Comparison of ENCODE assay signal across 13 cellular contexts in the genomic region with DNA sequence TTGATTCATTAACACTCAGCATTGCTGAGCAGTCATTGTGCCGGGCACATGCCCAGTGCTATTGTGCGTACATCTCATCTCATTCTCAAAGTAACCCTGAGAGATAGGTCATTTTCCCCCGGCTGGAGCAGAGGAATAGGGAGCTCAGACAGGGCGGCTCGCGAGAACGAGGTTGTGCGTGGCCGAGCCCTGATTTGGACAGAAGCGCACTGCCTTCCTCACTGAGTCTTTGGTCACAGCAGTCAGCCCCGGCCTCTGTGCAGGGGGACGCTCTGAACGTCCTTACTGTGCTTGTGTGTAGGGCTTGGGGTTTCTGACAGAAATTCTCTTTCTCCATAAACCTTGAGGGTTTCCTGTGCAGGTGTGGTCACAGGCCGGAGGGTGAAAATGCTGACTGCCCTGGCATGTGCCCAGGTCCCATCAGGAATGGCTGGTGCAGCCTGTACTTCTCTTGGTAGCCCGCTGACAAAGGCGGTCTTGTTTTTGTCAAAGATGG. TPM values are rescaled to one million over a fixed set of nuclear protein-coding genes. Genes with fewer than 3 reads are reported as not detected.
DNase-seq lines count a peak whose midpoint lies in the region; ATAC-seq and TF ChIP-seq lines count a peak whose summit lies in the region.
"Had no signal": no experiment of that assay in that cellular context is flagged by ENCODE, and none has a peak within 500 bp of the region (broad histone marks: within the 10 kb centered on the region; RNA-seq: fewer than 3 reads in every experiment).

No MANE protein-coding gene starts in this region.

- no peaks in the 10 kb centered on the region for H3K36me3 ChIP-seq in hepatocyte (replicated peaks; ENCODE audit: insufficient read depth, low read depth)

- POLR2A ChIA-PET in activated B cell treated with CpG ODN at 0.5 μM for 24 hours (lab: Charles Lee): interaction anchor here (1.2 to 2.0 kb wide), 5 partner anchors 12 to 178 kb away, joined by 4 to 7 read pairs (median 4); no protein-coding TSS in a partner anchor

- no peaks in the 10 kb centered on the region for H3K27me3 Mint-ChIP-seq in activated B cell treated with CpG ODN at 0.5 μM for 24 hours

- no peak for ATAC-seq in activated B cell treated with CpG ODN at 0.5 μM for 24 hours (ENCODE audit: low read depth)
- no peak for ATAC-seq in stimulated activated effector memory CD8-positive, alpha-beta T cell treated with anti-CD3 and anti-CD28 coated beads, Interleukin-12 subunit alpha, Interleukin-12 subunit beta, amount 100 ng/mL, for 72 hours

- no peaks in the 10 kb centered on the region for H3K9me3 ChIP-seq in hepatocyte (ENCODE audit: low read depth)
- H3K9me3 ChIP-seq: breast epithelium had no signal

- peaks cover 24% of the 10 kb centered on the region for H3K4me1 ChIP-seq in hepatocyte (ENCODE audit: insufficient read depth)
- H3K4me1 ChIP-seq: SJCRH30 had no signal

- CTCF ChIA-PET in activated B cell treated with CpG ODN at 0.5 μM for 24 hours (lab: Charles Lee): interaction anchor here (1.2 kb wide), 1 partner anchor 160 kb away, joined by 5 read pairs; no protein-coding TSS in a partner anchor

- H3K4me1 Mint-ChIP-seq in activated B cell treated with CpG ODN at 0.5 μM for 24 hours: peaks cover 59% of the 10 kb centered on the region
- peaks cover 41% of the 10 kb centered on the region for H3K4me1 Mint-ChIP-seq in stimulated activated effector memory CD8-positive, alpha-beta T cell treated with anti-CD3 and anti-CD28 coated beads, Interleukin-12 subunit alpha, Interleukin-12 subunit beta, amount 100 ng/mL, for 72 hours

- H3K4me2 ChIP-seq in hepatocyte: no peak overlapping the region

- H3K9me2 ChIP-seq in hepatocyte (replicated peaks; ENCODE audit: insufficient read depth): no peaks in the 10 kb centered on the region

- no peaks in the 10 kb centered on the region for H3K9me3 Mint-ChIP-seq in activated B cell treated with CpG ODN at 0.5 μM for 24 hours
- peaks cover 4% of the 10 kb centered on the region for H3K9me3 Mint-ChIP-seq in stimulated activated effector memory CD8-positive, alpha-beta T cell treated with anti-CD3 and anti-CD28 coated beads, Interleukin-12 subunit alpha, Interleukin-12 subunit beta, amount 100 ng/mL, for 72 hours

- H2AFZ ChIP-seq in hepatocyte: no peak overlapping the region

- peaks cover 3% of the 10 kb centered on the region for H4K20me1 ChIP-seq in hepatocyte (ENCODE audit: insufficient read depth, poor library complexity, severe bottlenecking)

- intact Hi-C loops in activated B cell treated with CpG ODN at 0.5 μM for 24 hours (cut with micrococcal nuclease): no loop called here

- DNase-seq in activated T-cell treated with anti-CD3 and anti-CD28 coated beads, Interleukin-2, amount 50 U/mL, for 1 hour: peak; percentile 8
- no peak for DNase-seq in activated T-cell treated with anti-CD3 and anti-CD28 coated beads for 4 hours
- DNase-seq in activated B cell treated with CpG ODN at 0.5 μM for 24 hours: no peak
- no peak for DNase-seq in hepatocyte (ENCODE audit: low spot score)
- DNase-seq in stimulated activated effector memory CD8-positive, alpha-beta T cell treated with anti-CD3 and anti-CD28 coated beads, Interleukin-12 subunit alpha, Interleukin-12 subunit beta, amount 100 ng/mL, for 72 hours (ENCODE audit: low spot score in 2 of 2): no peak
- no peak for DNase-seq in NCI-H187 treated with DMSO at 0.1 percent for 48 hours (lab: John Stamatoyannopoulos, UW)
- DNase-seq in COLO668 (lab: John Stamatoyannopoulos, UW; ENCODE audit: unreplicated experiment): no peak
- no peak for DNase-seq in NCI-H2081 (lab: John Stamatoyannopoulos, UW)
- DNase-seq: activated CD4-positive, alpha-beta T cell treated with anti-CD3 and anti-CD28 coated beads, Interleukin-2, amount 50 U/mL, for 4 hours; retina; SJCRH30 had no signal

- H3K36me3 Mint-ChIP-seq in activated B cell treated with CpG ODN at 0.5 μM for 24 hours (ENCODE audit: low read depth): peaks cover 92% of the 10 kb centered on the region
- H3K36me3 Mint-ChIP-seq in stimulated activated effector memory CD8-positive, alpha-beta T cell treated with anti-CD3 and anti-CD28 coated beads, Interleukin-12 subunit alpha, Interleukin-12 subunit beta, amount 100 ng/mL, for 72 hours: peaks cover 97% of the 10 kb centered on the region

- H3K4me3 ChIP-seq in hepatocyte: no peak overlapping the region
- H3K4me3 ChIP-seq: breast epithelium, lung, SJCRH30 had no signal

- no peak for TF ChIP-seq CTCF in activated B cell treated with CpG ODN at 0.5 μM for 24 hours (IDR thresholded peaks at IDR 0.05)
- no peak for TF ChIP-seq CTCF in hepatocyte (IDR thresholded peaks at IDR 0.05; ENCODE audit: poor library complexity)

- H3K27ac ChIP-seq in hepatocyte: peak overlapping the region; percentile 79
- H3K27ac ChIP-seq: SJCRH30 had no signal

- H3K4me3 Mint-ChIP-seq in activated B cell treated with CpG ODN at 0.5 μM for 24 hours: peak overlapping the region; percentile 19
- peak overlapping the region; percentile 22 for H3K4me3 Mint-ChIP-seq in stimulated activated effector memory CD8-positive, alpha-beta T cell treated with anti-CD3 and anti-CD28 coated beads, Interleukin-12 subunit alpha, Interleukin-12 subunit beta, amount 100 ng/mL, for 72 hours

- 94% methylated on average over 16 of the region's 16 CpGs for WGBS in hepatocyte (ENCODE audit: low lambda C conversion rate, missing lambda C conversion rate)

- H3K79me2 ChIP-seq in hepatocyte: peaks cover 50% of the 10 kb centered on the region

- H3K27me3 ChIP-seq in hepatocyte: no peaks in the 10 kb centered on the region
- H3K27me3 ChIP-seq: breast epithelium, SJCRH30 had no signal

- peak overlapping the region; percentile 73 for H3K27ac Mint-ChIP-seq in activated B cell treated with CpG ODN at 0.5 μM for 24 hours
- peak overlapping the region; percentile 88 for H3K27ac Mint-ChIP-seq in stimulated activated effector memory CD8-positive, alpha-beta T cell treated with anti-CD3 and anti-CD28 coated beads, Interleukin-12 subunit alpha, Interleukin-12 subunit beta, amount 100 ng/mL, for 72 hours

RNA-seq across cellular contexts. Expression of a gene that starts 39.5 kb away (rescaled TPM):
- total RNA-seq in activated B cell treated with CpG ODN at 0.5 μM for 24 hours (56.3 and 57.3 TPM in 2 replicates), hepatocyte (18.2 and 22.7 TPM in 2 replicates)
- 18.8 and 21.7 TPM in 2 replicates for polyA plus RNA-seq in hepatocyte

RNA-seq across cellular contexts. Expression of a gene that starts 39.6 kb away (rescaled TPM):
- total RNA-seq in activated B cell treated with CpG ODN at 0.5 μM for 24 hours: 1.4 and 2.1 TPM in 2 replicates
- total RNA-seq in hepatocyte: 4.9 and 5.4 TPM in 2 replicates
- 5.5 and 6.1 TPM in 2 replicates for polyA plus RNA-seq in hepatocyte
